Comparison of ENCODE assay signal across 1 cellular context in genomic region chr1:152107289-152107983, GRCh38.
TF ChIP-seq lines count a peak whose summit lies in the region.

No MANE protein-coding gene starts in this region.

TF ChIP-seq in endothelial cell of umbilical vein, 7 proteins besides CTCF, POLR2A, EP300 and RAD21 (continued from another document):
- no peak for TF ChIP-seq FOS (IDR thresholded peaks at IDR 0.05; ENCODE audit: borderline replicate concordance, insufficient read depth, low read length)
